ENCODE assay signal across 1 cellular context in genomic region chr19:29605653-29606419, GRCh38.
A peak's percentile ranks its signal among the peaks of the same experiment; 100 is the strongest.
TF ChIP-seq lines count a peak whose summit lies in the region.

A gene with protein sequence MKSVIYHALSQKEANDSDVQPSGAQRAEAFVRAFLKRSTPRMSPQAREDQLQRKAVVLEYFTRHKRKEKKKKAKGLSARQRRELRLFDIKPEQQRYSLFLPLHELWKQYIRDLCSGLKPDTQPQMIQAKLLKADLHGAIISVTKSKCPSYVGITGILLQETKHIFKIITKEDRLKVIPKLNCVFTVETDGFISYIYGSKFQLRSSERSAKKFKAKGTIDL (plus strand): TSS chr19:29606283. CDS start chr19:29606319, 36 bp downstream.

TF ChIP-seq in HepG2, 621 proteins besides CTCF, POLR2A, EP300 and RAD21 (continued from another document and continues in another):
- TF ChIP-seq ARID4A (CRISPR knock-in tag; IDR thresholded peaks at IDR 0.05; ENCODE audit: borderline replicate concordance) (peak; percentile 92), MEF2D (CRISPR knock-in tag; IDR thresholded peaks at IDR 0.05) (peak; percentile 86), ZNF891 (CRISPR knock-in tag; IDR thresholded peaks at IDR 0.05) (peak; percentile 89), ARNT (IDR thresholded peaks at IDR 0.05) (no peak), ZNF318 (CRISPR knock-in tag; IDR thresholded peaks at IDR 0.05) (peak; percentile 61; the same call in 1 of the 2 replicates), IRF9 (CRISPR knock-in tag; IDR thresholded peaks at IDR 0.05; ENCODE audit: borderline replicate concordance) (peak; percentile 76; the same call in 1 of the 2 replicates), NKX3-1 (CRISPR knock-in tag; IDR thresholded peaks at IDR 0.05) (no peak), ZNF816 (CRISPR knock-in tag; IDR thresholded peaks at IDR 0.05; ENCODE audit: borderline replicate concordance) (no peak), ZNF672 (CRISPR knock-in tag; IDR thresholded peaks at IDR 0.05) (no peak), CEBPG (CRISPR knock-in tag; IDR thresholded peaks at IDR 0.05) (0 out of 2 replicates have a peak, but pooled peaks have one; percentile 14), NFKBIZ (CRISPR knock-in tag; IDR thresholded peaks at IDR 0.05) (peak; percentile 32; the same call in 1 of the 2 replicates), JUNB (CRISPR knock-in tag; IDR thresholded peaks at IDR 0.05; ENCODE audit: borderline replicate concordance) (no peak), FOXC1 (CRISPR knock-in tag; IDR thresholded peaks at IDR 0.05; ENCODE audit: borderline replicate concordance) (peak; percentile 90; the same call in 1 of the 2 replicates), ZFP90 (CRISPR knock-in tag; IDR thresholded peaks at IDR 0.05; ENCODE audit: borderline replicate concordance) (no peak), ZMYM2 (CRISPR knock-in tag; IDR thresholded peaks at IDR 0.05) (no peak), PTBP1 (IDR thresholded peaks at IDR 0.05; ENCODE audit: low read depth, low read length, poor library complexity, severe bottlenecking) (no peak), ZBTB38 (CRISPR knock-in tag; IDR thresholded peaks at IDR 0.05) (peak; percentile 53), ZNF746 (CRISPR knock-in tag; IDR thresholded peaks at IDR 0.05) (no peak), ZNF75D (CRISPR knock-in tag; IDR thresholded peaks at IDR 0.05; ENCODE audit: borderline replicate concordance) (no peak), ZNF3 (CRISPR knock-in tag; IDR thresholded peaks at IDR 0.05) (no peak), NR2C2 (CRISPR knock-in tag; IDR thresholded peaks at IDR 0.05; ENCODE audit: borderline replicate concordance) (peak; percentile 75; the same call in 1 of the 2 replicates), GMEB2 (CRISPR knock-in tag; IDR thresholded peaks at IDR 0.05; ENCODE audit: low read depth) (no peak), SETDB1 (CRISPR knock-in tag; IDR thresholded peaks at IDR 0.05; ENCODE audit: borderline replicate concordance) (no peak), ZNF691 (CRISPR knock-in tag; IDR thresholded peaks at IDR 0.05; ENCODE audit: borderline replicate concordance, low read depth) (peak; percentile 95; the same call in 1 of the 2 replicates), ZBTB37 (CRISPR knock-in tag; IDR thresholded peaks at IDR 0.05) (no peak)
- TF ChIP-seq, protein P1, sequence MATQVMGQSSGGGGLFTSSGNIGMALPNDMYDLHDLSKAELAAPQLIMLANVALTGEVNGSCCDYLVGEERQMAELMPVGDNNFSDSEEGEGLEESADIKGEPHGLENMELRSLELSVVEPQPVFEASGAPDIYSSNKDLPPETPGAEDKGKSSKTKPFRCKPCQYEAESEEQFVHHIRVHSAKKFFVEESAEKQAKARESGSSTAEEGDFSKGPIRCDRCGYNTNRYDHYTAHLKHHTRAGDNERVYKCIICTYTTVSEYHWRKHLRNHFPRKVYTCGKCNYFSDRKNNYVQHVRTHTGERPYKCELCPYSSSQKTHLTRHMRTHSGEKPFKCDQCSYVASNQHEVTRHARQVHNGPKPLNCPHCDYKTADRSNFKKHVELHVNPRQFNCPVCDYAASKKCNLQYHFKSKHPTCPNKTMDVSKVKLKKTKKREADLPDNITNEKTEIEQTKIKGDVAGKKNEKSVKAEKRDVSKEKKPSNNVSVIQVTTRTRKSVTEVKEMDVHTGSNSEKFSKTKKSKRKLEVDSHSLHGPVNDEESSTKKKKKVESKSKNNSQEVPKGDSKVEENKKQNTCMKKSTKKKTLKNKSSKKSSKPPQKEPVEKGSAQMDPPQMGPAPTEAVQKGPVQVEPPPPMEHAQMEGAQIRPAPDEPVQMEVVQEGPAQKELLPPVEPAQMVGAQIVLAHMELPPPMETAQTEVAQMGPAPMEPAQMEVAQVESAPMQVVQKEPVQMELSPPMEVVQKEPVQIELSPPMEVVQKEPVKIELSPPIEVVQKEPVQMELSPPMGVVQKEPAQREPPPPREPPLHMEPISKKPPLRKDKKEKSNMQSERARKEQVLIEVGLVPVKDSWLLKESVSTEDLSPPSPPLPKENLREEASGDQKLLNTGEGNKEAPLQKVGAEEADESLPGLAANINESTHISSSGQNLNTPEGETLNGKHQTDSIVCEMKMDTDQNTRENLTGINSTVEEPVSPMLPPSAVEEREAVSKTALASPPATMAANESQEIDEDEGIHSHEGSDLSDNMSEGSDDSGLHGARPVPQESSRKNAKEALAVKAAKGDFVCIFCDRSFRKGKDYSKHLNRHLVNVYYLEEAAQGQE (IDR thresholded peaks at IDR 0.05; ENCODE audit: borderline replicate concordance in 1 of 2, low read depth in 1 of 2, low read length in 2 of 2), result peak in 1 of 2 experiments; percentile 9; a peak in 1 of 4 replicates
- TF ChIP-seq, protein P2, sequence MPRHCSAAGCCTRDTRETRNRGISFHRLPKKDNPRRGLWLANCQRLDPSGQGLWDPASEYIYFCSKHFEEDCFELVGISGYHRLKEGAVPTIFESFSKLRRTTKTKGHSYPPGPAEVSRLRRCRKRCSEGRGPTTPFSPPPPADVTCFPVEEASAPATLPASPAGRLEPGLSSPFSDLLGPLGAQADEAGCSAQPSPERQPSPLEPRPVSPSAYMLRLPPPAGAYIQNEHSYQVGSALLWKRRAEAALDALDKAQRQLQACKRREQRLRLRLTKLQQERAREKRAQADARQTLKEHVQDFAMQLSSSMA (CRISPR knock-in tag; IDR thresholded peaks at IDR 0.05), result 0 out of 2 replicates have a peak, but pooled peaks have one; percentile 36
- TF ChIP-seq, protein P3, sequence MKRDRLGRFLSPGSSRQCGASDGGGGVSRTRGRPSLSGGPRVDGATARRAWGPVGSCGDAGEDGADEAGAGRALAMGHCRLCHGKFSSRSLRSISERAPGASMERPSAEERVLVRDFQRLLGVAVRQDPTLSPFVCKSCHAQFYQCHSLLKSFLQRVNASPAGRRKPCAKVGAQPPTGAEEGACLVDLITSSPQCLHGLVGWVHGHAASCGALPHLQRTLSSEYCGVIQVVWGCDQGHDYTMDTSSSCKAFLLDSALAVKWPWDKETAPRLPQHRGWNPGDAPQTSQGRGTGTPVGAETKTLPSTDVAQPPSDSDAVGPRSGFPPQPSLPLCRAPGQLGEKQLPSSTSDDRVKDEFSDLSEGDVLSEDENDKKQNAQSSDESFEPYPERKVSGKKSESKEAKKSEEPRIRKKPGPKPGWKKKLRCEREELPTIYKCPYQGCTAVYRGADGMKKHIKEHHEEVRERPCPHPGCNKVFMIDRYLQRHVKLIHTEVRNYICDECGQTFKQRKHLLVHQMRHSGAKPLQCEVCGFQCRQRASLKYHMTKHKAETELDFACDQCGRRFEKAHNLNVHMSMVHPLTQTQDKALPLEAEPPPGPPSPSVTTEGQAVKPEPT (CRISPR knock-in tag; IDR thresholded peaks at IDR 0.05; ENCODE audit: low read depth), result peak; percentile 66; the same call in 1 of the 2 replicates
